ENCODE assay signal across 11 cellular contexts in the genomic region with DNA sequence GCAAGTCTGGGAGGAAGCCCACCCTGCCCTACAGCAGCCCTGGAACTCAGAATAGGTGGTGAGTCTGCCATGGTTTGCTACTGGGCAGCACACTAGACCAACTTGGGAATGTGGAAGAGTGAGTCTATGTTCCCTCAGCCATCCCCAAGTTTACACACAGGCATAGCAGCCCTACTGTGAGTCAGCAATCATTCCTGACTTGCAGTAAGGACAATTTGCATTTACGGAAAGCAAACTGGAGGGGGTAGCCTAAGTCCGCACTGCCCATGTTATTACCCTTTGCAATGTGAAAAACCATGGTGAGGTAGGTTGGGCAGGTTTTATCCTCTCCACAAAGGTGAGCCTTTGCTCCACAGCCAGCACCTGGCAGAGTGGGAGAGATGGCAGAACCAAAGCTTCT. TPM values are rescaled to one million over a fixed set of nuclear protein-coding genes. Genes with fewer than 3 reads are reported as not detected.
DNase-seq lines count a peak whose midpoint lies in the region; ATAC-seq, FAIRE-seq and TF ChIP-seq lines count a peak whose summit lies in the region.
"Had no signal": no experiment of that assay in that cellular context is flagged by ENCODE, and none has a peak within 500 bp of the region (broad histone marks: within the 10 kb centered on the region; RNA-seq: fewer than 3 reads in every experiment).

No MANE protein-coding gene starts in this region.

- H3K4me3 Mint-ChIP-seq in activated T-helper 1 cell treated with anti-CD3 and anti-CD28 coated beads, Interleukin-12 subunit alpha, Interleukin-12 subunit beta, Interleukin-2, Interleukin-4 antibody, amounts not matched to agents 30 ng/mL and 10 ng/mL and 1 ng/mL, durations not matched to agents 14 hours and 24 hours and 36 hours = no peak overlapping the region
- H3K4me3 Mint-ChIP-seq in type B pancreatic cell = no peak overlapping the region
- H3K4me3 Mint-ChIP-seq: neural progenitor cell had no signal

- TF ChIP-seq POLR2A in heart left ventricle (IDR thresholded peaks at IDR 0.05) (no peak), adrenal gland (IDR thresholded peaks at IDR 0.05) (no peak)

- H3K27ac ChIP-seq in heart left ventricle (peak overlapping the region in 8 of 12 donors; percentile 8 to 85 (median 44)), lower lobe of right lung (peak overlapping the region; percentile 73), adrenal gland (peak overlapping the region in 1 of 5 donors; percentile 64)
- H3K27ac ChIP-seq: neural progenitor cell had no signal

- no peak for FAIRE-seq in GM19239 (lab: Jason Lieb, UNC)

- no peak for TF ChIP-seq CTCF in heart left ventricle (IDR thresholded peaks at IDR 0.05)
- TF ChIP-seq CTCF in lower lobe of right lung (IDR thresholded peaks at IDR 0.05) = no peak
- no peak for TF ChIP-seq CTCF in type B pancreatic cell (conservative IDR thresholded peaks at IDR 0.05)
- no peak for TF ChIP-seq CTCF in adrenal gland (IDR thresholded peaks at IDR 0.05)

- DNase-seq in heart left ventricle (no peak), left cardiac atrium (no peak), lower lobe of right lung (no peak), type B pancreatic cell (ENCODE audit: extremely low spot score, unreplicated experiment) (no peak), adrenal gland (no peak), GM19239 (ENCODE audit: insufficient read length, low spot score) (no peak)
- DNase-seq in activated T-helper 1 cell treated with anti-CD3 and anti-CD28 coated beads, Interleukin-12 subunit alpha, Interleukin-12 subunit beta, Interleukin-2, Interleukin-4 antibody, amounts not matched to agents 30 ng/mL and 10 ng/mL and 1 ng/mL, durations not matched to agents 14 hours and 24 hours and 36 hours (ENCODE audit: low spot score) = no peak

- H3K9me3 Mint-ChIP-seq in activated T-helper 1 cell treated with anti-CD3 and anti-CD28 coated beads, Interleukin-12 subunit alpha, Interleukin-12 subunit beta, Interleukin-2, Interleukin-4 antibody, amounts not matched to agents 30 ng/mL and 10 ng/mL and 1 ng/mL, durations not matched to agents 14 hours and 24 hours and 36 hours = no peaks in the 10 kb centered on the region
- H3K9me3 Mint-ChIP-seq in type B pancreatic cell = no peaks in the 10 kb centered on the region
- H3K9me3 Mint-ChIP-seq: neural progenitor cell had no signal

- H3K27me3 Mint-ChIP-seq in activated T-helper 1 cell treated with anti-CD3 and anti-CD28 coated beads, Interleukin-12 subunit alpha, Interleukin-12 subunit beta, Interleukin-2, Interleukin-4 antibody, amounts not matched to agents 30 ng/mL and 10 ng/mL and 1 ng/mL, durations not matched to agents 14 hours and 24 hours and 36 hours (ENCODE audit: insufficient read depth) = no peaks in the 10 kb centered on the region
- no peaks in the 10 kb centered on the region for H3K27me3 Mint-ChIP-seq in type B pancreatic cell

- no peak for ATAC-seq in heart left ventricle
- ATAC-seq in left cardiac atrium = no peak
- ATAC-seq in lower lobe of right lung = no peak
- ATAC-seq in HG03139 (IDR thresholded peaks at IDR 0.05; ENCODE audit: unreplicated experiment) = no peak
- ATAC-seq: HCT116 had no signal

- H3K36me3 Mint-ChIP-seq in activated T-helper 1 cell treated with anti-CD3 and anti-CD28 coated beads, Interleukin-12 subunit alpha, Interleukin-12 subunit beta, Interleukin-2, Interleukin-4 antibody, amounts not matched to agents 30 ng/mL and 10 ng/mL and 1 ng/mL, durations not matched to agents 14 hours and 24 hours and 36 hours (ENCODE audit: low read depth) = peaks cover 22% of the 10 kb centered on the region
- no peaks in the 10 kb centered on the region for H3K36me3 Mint-ChIP-seq in type B pancreatic cell

- peak overlapping the region in 1 of 12 donors; percentile 6 for H3K4me3 ChIP-seq in heart left ventricle
- no peak overlapping the region for H3K4me3 ChIP-seq in lower lobe of right lung
- no peak overlapping the region for H3K4me3 ChIP-seq in adrenal gland
- H3K4me3 ChIP-seq: neural progenitor cell had no signal

- H3K27me3 ChIP-seq in heart left ventricle (no peaks in the 10 kb centered on the region), lower lobe of right lung (ENCODE audit: low read depth) (no peaks in the 10 kb centered on the region), adrenal gland (no peaks in the 10 kb centered on the region)
- H3K27me3 ChIP-seq: neural progenitor cell had no signal

- H3K36me3 ChIP-seq in heart left ventricle (peaks cover 0 to 51% (median 31%) of the 10 kb centered on the region in 9 donors), lower lobe of right lung (peaks cover 54% of the 10 kb centered on the region), adrenal gland (replicated peaks in 1 of 2) (peaks cover 0 to 8% of the 10 kb centered on the region in 2 donors)
- H3K36me3 ChIP-seq: neural progenitor cell had no signal

- peak overlapping the region; percentile 98 for H3K27ac Mint-ChIP-seq in activated T-helper 1 cell treated with anti-CD3 and anti-CD28 coated beads, Interleukin-12 subunit alpha, Interleukin-12 subunit beta, Interleukin-2, Interleukin-4 antibody, amounts not matched to agents 30 ng/mL and 10 ng/mL and 1 ng/mL, durations not matched to agents 14 hours and 24 hours and 36 hours
- peak overlapping the region; percentile 61 for H3K27ac Mint-ChIP-seq in type B pancreatic cell
- H3K27ac Mint-ChIP-seq: neural progenitor cell had no signal

- H3K4me1 ChIP-seq in heart left ventricle (peaks cover 3 to 61% (median 23%) of the 10 kb centered on the region in 12 donors), lower lobe of right lung (peaks cover 45% of the 10 kb centered on the region), adrenal gland (replicated peaks in 1 of 2) (peaks cover 17 to 25% of the 10 kb centered on the region in 2 donors)

- peaks cover 67% of the 10 kb centered on the region for H3K4me1 Mint-ChIP-seq in activated T-helper 1 cell treated with anti-CD3 and anti-CD28 coated beads, Interleukin-12 subunit alpha, Interleukin-12 subunit beta, Interleukin-2, Interleukin-4 antibody, amounts not matched to agents 30 ng/mL and 10 ng/mL and 1 ng/mL, durations not matched to agents 14 hours and 24 hours and 36 hours (ENCODE audit: low read depth)
- H3K4me1 Mint-ChIP-seq in type B pancreatic cell (ENCODE audit: unreplicated experiment) = peaks cover 22% of the 10 kb centered on the region

- H3K9me3 ChIP-seq in heart left ventricle (no peaks in the 10 kb centered on the region), lower lobe of right lung (no peaks in the 10 kb centered on the region), adrenal gland (replicated peaks in 1 of 3) (no peaks in the 10 kb centered on the region)

- intact Hi-C loops in heart left ventricle (cut with DNase I) (loop anchor here in 2 of 10 donors (10.0 kb wide), 2 partner anchors 48 to 252 kb away; a partner anchor contains a TSS), left cardiac atrium (cut with DNase I) (loop anchor here in 1 of 2 donors (10.0 kb wide), 1 partner anchor 62 kb away; a partner anchor contains a TSS), lower lobe of right lung (cut with DNase I) (no loop called here), adrenal gland (cut with DNase I) (no loop called here)
- intact Hi-C loops in activated T-helper 1 cell treated with anti-CD3 and anti-CD28 coated beads, Interleukin-12 subunit alpha, Interleukin-12 subunit beta, Interleukin-2, Interleukin-4 antibody, amounts not matched to agents 30 ng/mL and 10 ng/mL and 1 ng/mL, durations not matched to agents 14 hours and 24 hours and 36 hours (cut with micrococcal nuclease) = loop anchor here (1.0 kb wide), 3 partner anchors 12 to 77 kb away; a partner anchor contains a TSS

- 79 to 96% (median 95%) methylated on average over 2 of the region's 2 CpGs for WGBS in heart left ventricle, 4 donors
- 90 to 100% (median 94%) methylated on average over 2 of the region's 2 CpGs for WGBS in adrenal gland, 4 donors

RNA-seq across cellular contexts. Expression of a gene that starts 4.6 kb away (rescaled TPM):
- total RNA-seq in heart left ventricle (10 to 100 TPM; 13.2 to 25.3 (median 16.7) TPM), left cardiac atrium (10 to 100 TPM; 15.2 to 19.1 TPM), lower lobe of right lung (38.8 TPM), type B pancreatic cell (ENCODE audit: low replicate concordance) (25.0 and 31.4 TPM in 2 replicates), adrenal gland (10 to 100 TPM; 31.7 to 83.3 (median 46.0) TPM)
- polyA plus RNA-seq in heart left ventricle (10 to 100 TPM; 13.1 to 19.1 TPM), adrenal gland (100 to 1,000 TPM in 1 of 3 donors, 10 to 100 TPM in 2; 26.9 to 116 (median 33.7) TPM)
- total RNA-seq in activated T-helper 1 cell treated with anti-CD3 and anti-CD28 coated beads, Interleukin-12 subunit alpha, Interleukin-12 subunit beta, Interleukin-2, Interleukin-4 antibody, amounts not matched to agents 30 ng/mL and 10 ng/mL and 1 ng/mL, durations not matched to agents 14 hours and 24 hours and 36 hours = 27.8 and 30.0 TPM in 2 replicates

RNA-seq across cellular contexts. Expression of a gene that starts 5.1 kb away (rescaled TPM):
- total RNA-seq in heart left ventricle (100 to 1,000 TPM; 224 to 479 (median 291) TPM), left cardiac atrium (100 to 1,000 TPM; 311 to 334 TPM), lower lobe of right lung (601 TPM), type B pancreatic cell (ENCODE audit: low replicate concordance) (300 and 325 TPM in 2 replicates), adrenal gland (100 to 1,000 TPM; 357 to 913 (median 482) TPM)
- polyA plus RNA-seq in heart left ventricle (100 to 1,000 TPM; 106 to 406 TPM), adrenal gland (100 to 1,000 TPM; 185 to 796 (median 189) TPM)
- 376 and 381 TPM in 2 replicates for total RNA-seq in activated T-helper 1 cell treated with anti-CD3 and anti-CD28 coated beads, Interleukin-12 subunit alpha, Interleukin-12 subunit beta, Interleukin-2, Interleukin-4 antibody, amounts not matched to agents 30 ng/mL and 10 ng/mL and 1 ng/mL, durations not matched to agents 14 hours and 24 hours and 36 hours

RNA-seq across cellular contexts. Expression of a gene that starts 5.4 kb away (rescaled TPM):
- total RNA-seq in heart left ventricle (10 to 100 TPM; 10.3 to 39.9 (median 21.5) TPM), left cardiac atrium (10 to 100 TPM; 13.9 to 14.9 TPM), lower lobe of right lung (8.4 TPM), type B pancreatic cell (ENCODE audit: low replicate concordance) (12.5 and 21.6 TPM in 2 replicates), adrenal gland (10 to 100 TPM in 7 of 8 donors, 1 to 10 TPM in 1; 5.6 to 33.0 (median 19.9) TPM)
- polyA plus RNA-seq in heart left ventricle (10 to 100 TPM in 1 of 2 donors, 1 to 10 TPM in 1; 3.5 to 13.1 TPM), adrenal gland (10 to 100 TPM; 18.9 to 55.8 (median 22.9) TPM)
- 2.2 and 2.7 TPM in 2 replicates for total RNA-seq in activated T-helper 1 cell treated with anti-CD3 and anti-CD28 coated beads, Interleukin-12 subunit alpha, Interleukin-12 subunit beta, Interleukin-2, Interleukin-4 antibody, amounts not matched to agents 30 ng/mL and 10 ng/mL and 1 ng/mL, durations not matched to agents 14 hours and 24 hours and 36 hours
- total RNA-seq: RPMI7951 had no signal

RNA-seq across cellular contexts. Expression of a gene that starts 12.3 kb away (rescaled TPM):
- total RNA-seq in heart left ventricle = 10 to 100 TPM in 7 of 9 donors, 1 to 10 TPM in 2; 4.7 to 21.0 (median 18.8) TPM
- 10 to 100 TPM in 1 of 2 donors, 1 to 10 TPM in 1; 8.2 to 11.8 TPM for polyA plus RNA-seq in heart left ventricle
- total RNA-seq in left cardiac atrium = 10 to 100 TPM; 12.0 to 17.2 TPM
- total RNA-seq in activated T-helper 1 cell treated with anti-CD3 and anti-CD28 coated beads, Interleukin-12 subunit alpha, Interleukin-12 subunit beta, Interleukin-2, Interleukin-4 antibody, amounts not matched to agents 30 ng/mL and 10 ng/mL and 1 ng/mL, durations not matched to agents 14 hours and 24 hours and 36 hours = 13.5 and 14.1 TPM in 2 replicates
- total RNA-seq in lower lobe of right lung = 22.1 TPM
- 16.2 and 27.1 TPM in 2 replicates for total RNA-seq in type B pancreatic cell (ENCODE audit: low replicate concordance)
- 10 to 100 TPM; 11.6 to 58.6 (median 20.0) TPM for total RNA-seq in adrenal gland
- 1 to 10 TPM; 8.8 to 9.9 (median 9.2) TPM for polyA plus RNA-seq in adrenal gland

RNA-seq across cellular contexts. Expression of a gene that starts 53.2 kb away (rescaled TPM):
- total RNA-seq in heart left ventricle (100 to 1,000 TPM; 122 to 218 (median 141) TPM), left cardiac atrium (100 to 1,000 TPM in 1 of 2 donors, 10 to 100 TPM in 1; 91.4 to 100 TPM), lower lobe of right lung (71.5 TPM), type B pancreatic cell (ENCODE audit: low replicate concordance) (84.3 and 126 TPM in 2 replicates), adrenal gland (100 to 1,000 TPM in 2 of 8 donors, 10 to 100 TPM in 6; 54.4 to 173 (median 84.5) TPM)
- polyA plus RNA-seq in heart left ventricle (100 to 1,000 TPM in 1 of 2 donors, 10 to 100 TPM in 1; 39.9 to 124 TPM), adrenal gland (10 to 100 TPM in 1 of 3 donors, 1 to 10 TPM in 2; 9.1 to 41.4 (median 9.1) TPM)
- total RNA-seq in activated T-helper 1 cell treated with anti-CD3 and anti-CD28 coated beads, Interleukin-12 subunit alpha, Interleukin-12 subunit beta, Interleukin-2, Interleukin-4 antibody, amounts not matched to agents 30 ng/mL and 10 ng/mL and 1 ng/mL, durations not matched to agents 14 hours and 24 hours and 36 hours = 20.5 and 23.7 TPM in 2 replicates
